Comparison of ENCODE assay signal across 8 cellular contexts in genomic region chr9:86434039-86434726, GRCh38.
DNase-seq lines count a peak whose midpoint lies in the region; ATAC-seq, FAIRE-seq and TF ChIP-seq lines count a peak whose summit lies in the region.

No MANE protein-coding gene starts in this region.

- H3K4me1 ChIP-seq in kidney (ENCODE audit: control insufficient read depth in 1 of 2, insufficient read depth in 1 of 2, low read depth in 1 of 2, low read length in 2 of 2): peaks cover 0 to 2% of the 10 kb centered on the region in 2 donors
- H3K4me1 ChIP-seq in thyroid gland: no peaks in the 10 kb centered on the region

- DNase-seq in AG08395 (ENCODE audit: low spot score) (peak; percentile 71), GM18507 (ENCODE audit: extremely low spot score, insufficient read length, low read depth) (no peak), NCI-H446 (lab: John Stamatoyannopoulos, UW) (peak; percentile 0 to 31), MCF 10A (ENCODE audit: unreplicated experiment) (peak; percentile 56), kidney (no peak), thyroid gland (no peak)

- H3K27ac ChIP-seq in kidney (ENCODE audit: low read depth in 2 of 2, low read length in 2 of 2): no peak overlapping the region
- no peak overlapping the region for H3K27ac ChIP-seq in thyroid gland

- H3K27me3 ChIP-seq in thyroid gland: no peaks in the 10 kb centered on the region

- POLR2A ChIA-PET in MCF 10A (lab: Yijun Ruan, JAX): interaction anchor here (0.7 to 1.7 kb wide), 10 partner anchors 12 to 898 kb away, joined by 3 to 7 read pairs (median 3); no protein-coding TSS in a partner anchor

- no peaks in the 10 kb centered on the region for H3K27me3 Mint-ChIP-seq in MCF 10A (ENCODE audit: insufficient read depth, unreplicated experiment)

- peaks cover 0 to 4% of the 10 kb centered on the region in 2 donors for H3K9me3 ChIP-seq in kidney (ENCODE audit: control insufficient read depth in 1 of 2, low read length in 2 of 2)
- no peaks in the 10 kb centered on the region for H3K9me3 ChIP-seq in thyroid gland

- BruUV-seq in MCF 10A (replicated peaks; lab: Mats Ljungman, UMichigan): no TSS peak

- FAIRE-seq in GM18507 (lab: Jason Lieb, UNC) (peak; percentile 84), kidney (lab: Jason Lieb, UNC) (peak; percentile 76)

- no peak for TF ChIP-seq POLR2A in thyroid gland (IDR thresholded peaks at IDR 0.05)

- H3K36me3 Mint-ChIP-seq in MCF 10A (ENCODE audit: insufficient read depth, unreplicated experiment): no peaks in the 10 kb centered on the region

- intact Hi-C loops in MCF 10A (cut with micrococcal nuclease): loop anchor here (1.0 kb wide), 4 partner anchors 53 to 1229 kb away; no protein-coding TSS in a partner anchor
- intact Hi-C loops in kidney (cut with DNase I): loop anchor here (10.0 kb wide), 1 partner anchor 891 kb away; no protein-coding TSS in a partner anchor
- intact Hi-C loops in thyroid gland (cut with DNase I): loop anchor here (10.0 kb wide), 1 partner anchor 891 kb away; no protein-coding TSS in a partner anchor

- H3K4me1 Mint-ChIP-seq in MCF 10A (ENCODE audit: insufficient read depth, unreplicated experiment): peaks cover 13% of the 10 kb centered on the region

- H3K9ac ChIP-seq in kidney (ENCODE audit: low read length in 2 of 2): no peak overlapping the region

- no peak for ATAC-seq in GM21737 (IDR thresholded peaks at IDR 0.05; ENCODE audit: unreplicated experiment)
- no peak for ATAC-seq in HG02798 (IDR thresholded peaks at IDR 0.05; ENCODE audit: poor library complexity, unreplicated experiment)

- H3K9me3 Mint-ChIP-seq in MCF 10A (ENCODE audit: unreplicated experiment): peaks cover 7% of the 10 kb centered on the region

- H3K4me3 ChIP-seq in kidney (ENCODE audit: low read length in 2 of 2): peak overlapping the region; percentile 0 to 46
- H3K4me3 ChIP-seq in thyroid gland (replicated peaks in 1 of 3): no peak overlapping the region

- TF ChIP-seq CTCF in MCF 10A (IDR thresholded peaks at IDR 0.05; ENCODE audit: unreplicated experiment) (peak; percentile 73), kidney (IDR thresholded peaks at IDR 0.05; ENCODE audit: borderline replicate concordance, extremely low read depth, insufficient read depth) (peak; percentile 78), thyroid gland (IDR thresholded peaks at IDR 0.05) (peak; percentile 14 to 83 (median 68))

- no peak overlapping the region for H3K27ac Mint-ChIP-seq in MCF 10A (ENCODE audit: low read depth, unreplicated experiment)

- H3K4me3 Mint-ChIP-seq in MCF 10A (ENCODE audit: unreplicated experiment): no peak overlapping the region

- WGBS in thyroid gland, 2 donors: 38 to 43% methylated on average over 9 of the region's 9 CpGs

- H3K36me3 ChIP-seq in kidney (ENCODE audit: control insufficient read depth in 1 of 2, insufficient read depth in 2 of 2, low read length in 2 of 2) (no peaks in the 10 kb centered on the region), thyroid gland (no peaks in the 10 kb centered on the region)

- CTCF ChIA-PET in MCF 10A (lab: Yijun Ruan, JAX): interaction anchor here (0.5 to 4.5 kb wide), 39 partner anchors 10 to 1402 kb away, joined by 3 to 52 read pairs (median 4); partner anchors contain the start of gene GAS1

Comparison
In these comparisons a context has a peak if more than half of its experiments do, and no peak if none do; other contexts are left out.
1. DNase-seq: peak in AG08395 (single experiment), NCI-H446 (2 of 2) and MCF 10A (single experiment); none in GM18507 (single experiment), kidney (single experiment) and thyroid gland (0 of 2).
2. H3K4me3 ChIP-seq: peak in kidney (2 of 2); none in thyroid gland (0 of 3).
3. Peak in every context shown above with its lines, with median percentiles within 50 percentile points of each other: CTCF ChIP-seq.